ENCODE assay signal across 9 cellular contexts in genomic region chr14:61749867-61750266, GRCh38. TPM values are rescaled to one million over a fixed set of nuclear protein-coding genes. Genes with fewer than 3 reads are reported as not detected.
A peak's percentile ranks its signal among the peaks of the same experiment; 100 is the strongest.
DNase-seq lines count a peak whose midpoint lies in the region; ATAC-seq and TF ChIP-seq lines count a peak whose summit lies in the region.
"Had no signal": no experiment of that assay in that cellular context is flagged by ENCODE, and none has a peak within 500 bp of the region (broad histone marks: within the 10 kb centered on the region; RNA-seq: fewer than 3 reads in every experiment).

No MANE protein-coding gene starts in this region.

- H3K9me2 ChIP-seq in PC-3 (replicated peaks; ENCODE audit: low read length) = no peaks in the 10 kb centered on the region

- H3K4me2 ChIP-seq in PC-3 (ENCODE audit: low read length) = peak overlapping the region; percentile 86

- intact Hi-C loops in PC-3 (cut with micrococcal nuclease) (loop anchor here (1.0 to 5.0 kb wide), 7 partner anchors 16 to 453 kb away; partner anchors contain the start of gene HIF1A), heart right ventricle (cut with DNase I) (loop anchor here in 2 of 10 donors (5.0 kb wide), 2 partner anchors 53 to 273 kb away; partner anchors contain the start of gene HIF1A (in 1 of the 2))

- no peak overlapping the region for H3K4me3 ChIP-seq in H7 (ENCODE audit: insufficient read depth, low read depth, low read length)
- peak overlapping the region; percentile 72 for H3K4me3 ChIP-seq in PC-3 (ENCODE audit: low read length)
- H3K4me3 ChIP-seq in heart right ventricle = peak overlapping the region; percentile 12 to 82 (median 65)
- H3K4me3 ChIP-seq in SJCRH30 = no peak overlapping the region

- no TSS peak for BruUV-seq in PC-3 (replicated peaks; lab: Mats Ljungman, UMichigan)

- H3K27ac ChIP-seq in 22Rv1 = peak overlapping the region; percentile 29; the same call in 1 of the 2 replicates
- peak overlapping the region; percentile 55 for H3K27ac ChIP-seq in PC-3 (ENCODE audit: low read length)
- peak overlapping the region in 9 of 10 donors; percentile 87 to 97 (median 94) for H3K27ac ChIP-seq in heart right ventricle
- H3K27ac ChIP-seq in SJCRH30 = no peak overlapping the region

- peaks cover 25% of the 10 kb centered on the region for H3F3A ChIP-seq in PC-3 (ENCODE audit: low read length, unreplicated experiment)

- H4K20me1 ChIP-seq in PC-3 (ENCODE audit: low read length) = peaks cover 26% of the 10 kb centered on the region

- CTCF ChIA-PET in PC-3 (lab: Charles Lee) = interaction anchor here (1.1 to 1.2 kb wide), 2 partner anchors 15 to 88 kb away, joined by 4 read pairs; no protein-coding TSS in a partner anchor

- H3K79me2 ChIP-seq in PC-3 (ENCODE audit: low read length) = peaks cover 70% of the 10 kb centered on the region

- H3K4me1 ChIP-seq in PC-3 (ENCODE audit: insufficient read depth, low read length) = peaks cover 75% of the 10 kb centered on the region
- H3K4me1 ChIP-seq in heart right ventricle = peaks cover 0 to 63% (median 36%) of the 10 kb centered on the region in 9 donors
- peaks cover 10% of the 10 kb centered on the region; the same call in 1 of the 2 replicates for H3K4me1 ChIP-seq in SJCRH30

- H3K36me3 ChIP-seq in H7 (replicated peaks; ENCODE audit: control insufficient read depth, insufficient read depth, low read length) (peaks cover 12% of the 10 kb centered on the region), PC-3 (ENCODE audit: low read depth, low read length) (peaks cover 41% of the 10 kb centered on the region), heart right ventricle (peaks cover 0 to 44% (median 11%) of the 10 kb centered on the region in 9 donors), SJCRH30 (peaks cover 54% of the 10 kb centered on the region)

- peak; percentile 24 for DNase-seq in H7
- DNase-seq in PC-3 = peak; percentile 76
- no peak for DNase-seq in heart right ventricle
- no peak for DNase-seq in NCI-H2227 treated with DMSO at 0.1 percent for 48 hours (lab: John Stamatoyannopoulos, UW)
- DNase-seq in SJCRH30 = no peak
- DNase-seq in HPDE6-E6E7 (ENCODE audit: extremely low spot score) = no peak

- H3K9me3 ChIP-seq in PC-3 (ENCODE audit: low read length) (no peaks in the 10 kb centered on the region), heart right ventricle (no peaks in the 10 kb centered on the region), SJCRH30 (replicated peaks) (no peaks in the 10 kb centered on the region)
- H3K9me3 ChIP-seq: gastroesophageal sphincter had no signal

- peak; percentile 30 for ATAC-seq in PC-3
- peak in 6 of 8 donors; percentile 12 to 63 (median 51) for ATAC-seq in heart right ventricle
- no peak for ATAC-seq in HG03469 (IDR thresholded peaks at IDR 0.05; ENCODE audit: unreplicated experiment)
- ATAC-seq: gastroesophageal sphincter had no signal

- H3K9ac ChIP-seq in PC-3 (ENCODE audit: low read length) = peak overlapping the region; percentile 72

- H2AFZ ChIP-seq in PC-3 (ENCODE audit: low read length) = no peak overlapping the region

- WGBS in heart right ventricle, 2 donors = 44 to 54% methylated on average over 3 of the region's 3 CpGs

- no peaks in the 10 kb centered on the region for H3K27me3 ChIP-seq in H7 (ENCODE audit: control insufficient read depth, insufficient read depth, low read length)
- no peaks in the 10 kb centered on the region for H3K27me3 ChIP-seq in PC-3 (ENCODE audit: low read length)
- H3K27me3 ChIP-seq in heart right ventricle = no peaks in the 10 kb centered on the region
- H3K27me3 ChIP-seq in SJCRH30 = no peaks in the 10 kb centered on the region
- H3K27me3 ChIP-seq: gastroesophageal sphincter had no signal

- POLR2A ChIA-PET in PC-3 (lab: Charles Lee; ENCODE audit: unreplicated experiment) = interaction anchor here (0.6 to 1.9 kb wide), 6 partner anchors 12 to 1133 kb away, joined by 3 to 21 read pairs (median 4); partner anchors contain the start of gene SNAPC1

- TF ChIP-seq CTCF in 22Rv1 (IDR thresholded peaks at IDR 0.05) (no peak), PC-3 (conservative IDR thresholded peaks at IDR 0.05; ENCODE audit: low read depth, low read length) (no peak), heart right ventricle (IDR thresholded peaks at IDR 0.05) (no peak)

RNA-seq across cellular contexts. Expression of gene SNAPC1, which starts 12.4 kb away (rescaled TPM):
- total RNA-seq in H7 (2014; rRNA removed; shearing (Covaris generic)) = 11.6 and 16.7 TPM in 2 replicates
- total RNA-seq in PC-3 (2014; rRNA removed) (26.7 and 27.3 TPM in 2 replicates), heart right ventricle (10 to 100 TPM in 2 of 10 donors, 1 to 10 TPM in 8; 5.6 to 11.9 (median 7.4) TPM)
- 1 to 10 TPM; 4.2 to 6.2 TPM for polyA plus RNA-seq in heart right ventricle
- total RNA-seq in SJCRH30 (2014; rRNA removed; shearing (Covaris generic)) = 7.0 and 8.8 TPM in 2 replicates

RNA-seq across cellular contexts. Expression of gene HIF1A, which starts 54.6 kb away (rescaled TPM):
- 181 and 199 TPM in 2 replicates for total RNA-seq in H7 (2014; rRNA removed; shearing (Covaris generic))
- 266 and 319 TPM in 2 replicates for total RNA-seq in PC-3 (2014; rRNA removed)
- 10 to 100 TPM; 52.8 to 97.3 (median 62.9) TPM for total RNA-seq in heart right ventricle
- 10 to 100 TPM; 15.4 to 38.1 TPM for polyA plus RNA-seq in heart right ventricle
- total RNA-seq in SJCRH30 (2014; rRNA removed; shearing (Covaris generic)) = 150 and 163 TPM in 2 replicates

Comparison
In these comparisons a context has a peak if more than half of its experiments do, and no peak if none do; other contexts are left out.
1. DNase-seq: peak in H7 (single experiment) and PC-3 (single experiment); none in heart right ventricle (0 of 2), NCI-H2227 treated with DMSO at 0.1 percent for 48 hours (single experiment), SJCRH30 (0 of 2) and HPDE6-E6E7 (single experiment).
2. H3K4me3 ChIP-seq: peak in PC-3 (single experiment) and heart right ventricle (10 of 10); none in H7 (single experiment) and SJCRH30 (single experiment).